8 cellular contexts compared by ENCODE assay signal in genomic region chrX:39855748-39856129, GRCh38.
DNase-seq lines count a peak whose midpoint lies in the region; ATAC-seq, FAIRE-seq and TF ChIP-seq lines count a peak whose summit lies in the region.

No MANE protein-coding gene starts in this region.

- H3K14ac ChIP-seq in neuronal stem cell (ENCODE audit: low read length): no peak overlapping the region

- H3K23ac ChIP-seq in neuronal stem cell (ENCODE audit: low read depth, low read length, poor library complexity): no peak overlapping the region

- peaks cover 52% of the 10 kb centered on the region for H3K4me1 Mint-ChIP-seq in GM23338
- H3K4me1 Mint-ChIP-seq in T-helper 2 cell treated with Interferon-gamma antibody and Interleukin-4, amounts not matched to agents 5 μg/mL and 100 μg/mL, for 36 hours (ENCODE audit: low read depth): peaks cover 73% of the 10 kb centered on the region
- peaks cover 18% of the 10 kb centered on the region for H3K4me1 Mint-ChIP-seq in astrocyte (ENCODE audit: low read depth, unreplicated experiment)

- H3K9me3 ChIP-seq in MG63: no peaks in the 10 kb centered on the region
- H3K9me3 ChIP-seq in astrocyte (ENCODE audit: insufficient read depth, low read depth, low read length): no peaks in the 10 kb centered on the region
- no peaks in the 10 kb centered on the region for H3K9me3 ChIP-seq in thyroid gland
- H3K9me3 ChIP-seq in neuronal stem cell (replicated peaks in 1 of 2; ENCODE audit: control insufficient read depth in 2 of 2, insufficient read depth in 1 of 2, low read depth in 1 of 2, low read length in 2 of 2): no peaks in the 10 kb centered on the region

- H2BK15ac ChIP-seq in neuronal stem cell (ENCODE audit: low read length): no peak overlapping the region

- H3K9ac ChIP-seq in astrocyte (ENCODE audit: low read length) (no peak overlapping the region), neuronal stem cell (ENCODE audit: low read depth, low read length, poor library complexity) (no peak overlapping the region)

- H3K9me2 ChIP-seq in GM23338 (ENCODE audit: insufficient read depth): no peaks in the 10 kb centered on the region

- no peaks in the 10 kb centered on the region for H3K79me2 ChIP-seq in GM23338 (replicated peaks; ENCODE audit: insufficient read depth)
- H3K79me2 ChIP-seq in astrocyte (ENCODE audit: insufficient read depth, low read length): no peaks in the 10 kb centered on the region

- no peaks in the 10 kb centered on the region for H3K27me3 ChIP-seq in GM23338 (ENCODE audit: insufficient read depth)
- H3K27me3 ChIP-seq in MG63: no peaks in the 10 kb centered on the region
- no peaks in the 10 kb centered on the region for H3K27me3 ChIP-seq in astrocyte (ENCODE audit: insufficient read depth, low read length)
- H3K27me3 ChIP-seq in thyroid gland: no peaks in the 10 kb centered on the region
- no peaks in the 10 kb centered on the region for H3K27me3 ChIP-seq in neuronal stem cell (ENCODE audit: control insufficient read depth in 3 of 3, insufficient read depth in 3 of 3, low read depth in 1 of 3, low read length in 3 of 3)

- intact Hi-C loops in thyroid gland (cut with DNase I): no loop called here

- H3K27me3 Mint-ChIP-seq in GM23338 (ENCODE audit: insufficient read depth, low read depth, poor library complexity) (peaks cover 4% of the 10 kb centered on the region), astrocyte (ENCODE audit: low read depth, unreplicated experiment) (no peaks in the 10 kb centered on the region)
- H3K27me3 Mint-ChIP-seq in T-helper 2 cell treated with Interferon-gamma antibody and Interleukin-4, amounts not matched to agents 5 μg/mL and 100 μg/mL, for 36 hours (ENCODE audit: low read depth): no peaks in the 10 kb centered on the region

- no peak overlapping the region for H2BK12ac ChIP-seq in neuronal stem cell (ENCODE audit: low read length)

- H3K4me1 ChIP-seq in GM23338 (ENCODE audit: insufficient read depth) (peaks cover 27% of the 10 kb centered on the region), astrocyte (ENCODE audit: insufficient read depth, low read length) (peaks cover 21% of the 10 kb centered on the region), thyroid gland (peaks cover 0 to 4% of the 10 kb centered on the region in 2 donors), neuronal stem cell (ENCODE audit: control insufficient read depth in 2 of 2, insufficient read depth in 1 of 2, low read depth in 1 of 2, low read length in 2 of 2) (peaks cover 15% of the 10 kb centered on the region in 2 donors)

- 73 to 74% methylated on average over 3 to 10 of the region's 10 CpGs for WGBS in thyroid gland, 2 donors
- WGBS in neuronal stem cell (ENCODE audit: extremely low coverage in 2 of 2, insufficient read length in 2 of 2, insufficient replicate concordance in 1 of 2), 2 donors: no CpG with 5 or more reads among the region's 10 CpGs

- H3K4me2 ChIP-seq in GM23338 (0 out of 2 replicates have a peak overlapping the region, but pooled peaks have one; percentile 48), astrocyte (ENCODE audit: low read length) (peak overlapping the region; percentile 64), neuronal stem cell (ENCODE audit: insufficient read depth, low read length, poor library complexity, severe bottlenecking) (no peak overlapping the region)

- DNase-seq in GDM1 (lab: John Stamatoyannopoulos, UW) (peak; percentile 20), GM23338 (ENCODE audit: low spot score) (peak; percentile 65), MG63 (peak; percentile 43), astrocyte (ENCODE audit: low read depth) (peak; percentile 19), renal cortical epithelial cell (ENCODE audit: low read depth) (peak; percentile 8), thyroid gland (no peak), neuronal stem cell (ENCODE audit: low spot score) (no peak)
- peak; percentile 74 for DNase-seq in T-helper 2 cell treated with Interferon-gamma antibody and Interleukin-4, amounts not matched to agents 5 μg/mL and 100 μg/mL, for 36 hours (ENCODE audit: low spot score)

- H3K36me3 ChIP-seq in GM23338 (ENCODE audit: insufficient read depth) (no peaks in the 10 kb centered on the region), MG63 (no peaks in the 10 kb centered on the region), astrocyte (ENCODE audit: insufficient read depth, low read length) (no peaks in the 10 kb centered on the region), thyroid gland (no peaks in the 10 kb centered on the region), neuronal stem cell (replicated peaks in 1 of 2; ENCODE audit: control insufficient read depth in 2 of 2, insufficient read depth in 2 of 2, low read length in 2 of 2) (no peaks in the 10 kb centered on the region)

- no peak overlapping the region for H3K27ac ChIP-seq in GM23338 (ENCODE audit: low read depth)
- H3K27ac ChIP-seq in astrocyte (ENCODE audit: low read depth, low read length): no peak overlapping the region
- no peak overlapping the region for H3K27ac ChIP-seq in thyroid gland
- H3K27ac ChIP-seq in neuronal stem cell (replicated peaks; ENCODE audit: low read length): no peak overlapping the region

- H4K8ac ChIP-seq in neuronal stem cell (ENCODE audit: low read depth, low read length): no peak overlapping the region

- peak; percentile 60 for ATAC-seq in GM23338

- no peak overlapping the region for H2BK120ac ChIP-seq in neuronal stem cell (ENCODE audit: low read depth, low read length)

- no peak overlapping the region for H2AFZ ChIP-seq in GM23338
- H2AFZ ChIP-seq in astrocyte (ENCODE audit: low read depth, low read length): no peak overlapping the region
- no peak overlapping the region for H2AFZ ChIP-seq in neuronal stem cell (ENCODE audit: low read length)

- H3K27ac Mint-ChIP-seq in GM23338 (no peak overlapping the region), astrocyte (ENCODE audit: unreplicated experiment) (no peak overlapping the region)
- H3K27ac Mint-ChIP-seq in T-helper 2 cell treated with Interferon-gamma antibody and Interleukin-4, amounts not matched to agents 5 μg/mL and 100 μg/mL, for 36 hours: peak overlapping the region; percentile 97

- H3K4ac ChIP-seq in neuronal stem cell (ENCODE audit: low read length): no peak overlapping the region

- H4K91ac ChIP-seq in neuronal stem cell (ENCODE audit: low read depth, low read length, poor library complexity): no peak overlapping the region

- H3F3A ChIP-seq in GM23338 (replicated peaks; ENCODE audit: low read depth): no peaks in the 10 kb centered on the region

- H2AK5ac ChIP-seq in neuronal stem cell (ENCODE audit: low read depth, low read length): no peak overlapping the region

- TF ChIP-seq POLR2A in thyroid gland (IDR thresholded peaks at IDR 0.05): no peak

- H4K20me1 ChIP-seq in GM23338 (replicated peaks; ENCODE audit: insufficient read depth) (no peaks in the 10 kb centered on the region), astrocyte (ENCODE audit: insufficient read depth, low read length) (no peaks in the 10 kb centered on the region)

- no peaks in the 10 kb centered on the region for H3K36me3 Mint-ChIP-seq in GM23338 (ENCODE audit: low read depth)
- H3K36me3 Mint-ChIP-seq in T-helper 2 cell treated with Interferon-gamma antibody and Interleukin-4, amounts not matched to agents 5 μg/mL and 100 μg/mL, for 36 hours (ENCODE audit: low read depth): peaks cover 8% of the 10 kb centered on the region
- H3K36me3 Mint-ChIP-seq in astrocyte (ENCODE audit: low read depth, unreplicated experiment): no peaks in the 10 kb centered on the region

- no peak overlapping the region for H3K4me3 ChIP-seq in GM23338
- H3K4me3 ChIP-seq in MG63: no peak overlapping the region
- H3K4me3 ChIP-seq in astrocyte (ENCODE audit: insufficient read depth, low read depth, low read length): no peak overlapping the region
- no peak overlapping the region for H3K4me3 ChIP-seq in thyroid gland (replicated peaks in 1 of 3)
- H3K4me3 ChIP-seq in neuronal stem cell (ENCODE audit: low read length in 2 of 2): no peak overlapping the region

- no peak for TF ChIP-seq CTCF in GM23338 (conservative IDR thresholded peaks at IDR 0.05; ENCODE audit: low read depth in 2 of 2)
- no peak for TF ChIP-seq CTCF in astrocyte (IDR thresholded peaks at IDR 0.05; ENCODE audit: insufficient read depth, low read depth, low read length)
- no peak for TF ChIP-seq CTCF in thyroid gland (IDR thresholded peaks at IDR 0.05)

- FAIRE-seq in astrocyte (lab: Jason Lieb, UNC): peak; percentile 65

- no peaks in the 10 kb centered on the region for H3K9me3 Mint-ChIP-seq in GM23338
- no peaks in the 10 kb centered on the region for H3K9me3 Mint-ChIP-seq in T-helper 2 cell treated with Interferon-gamma antibody and Interleukin-4, amounts not matched to agents 5 μg/mL and 100 μg/mL, for 36 hours
- H3K9me3 Mint-ChIP-seq in astrocyte (ENCODE audit: unreplicated experiment): no peaks in the 10 kb centered on the region

- H3K18ac ChIP-seq in neuronal stem cell (ENCODE audit: low read length): no peak overlapping the region

- no peaks in the 10 kb centered on the region for H3K79me1 ChIP-seq in neuronal stem cell (ENCODE audit: low read depth, low read length)

- no peak overlapping the region for H2BK5ac ChIP-seq in neuronal stem cell (ENCODE audit: low read length)

- H3K4me3 Mint-ChIP-seq in GM23338: no peak overlapping the region
- H3K4me3 Mint-ChIP-seq in T-helper 2 cell treated with Interferon-gamma antibody and Interleukin-4, amounts not matched to agents 5 μg/mL and 100 μg/mL, for 36 hours: peak overlapping the region; percentile 86
- no peak overlapping the region for H3K4me3 Mint-ChIP-seq in astrocyte (ENCODE audit: unreplicated experiment)

TF ChIP-seq in GM23338, 12 proteins besides CTCF, POLR2A, EP300 and RAD21 (continues in another document):
- no peak for TF ChIP-seq ZNF331 (CRISPR knock-in tag; IDR thresholded peaks at IDR 0.05; ENCODE audit: low read depth)

Comparison
In these comparisons a context has a peak if more than half of its experiments do, and no peak if none do; other contexts are left out.
1. DNase-seq: peak in GDM1 (single experiment), GM23338 (single experiment), MG63 (single experiment), T-helper 2 cell treated with Interferon-gamma antibody and Interleukin-4, amounts not matched to agents 5 μg/mL and 100 μg/mL, for 36 hours (single experiment), astrocyte (single experiment) and renal cortical epithelial cell (single experiment); none in thyroid gland (0 of 2) and neuronal stem cell (single experiment).